Comparison of ENCODE assay signal across 36 cellular contexts in the genomic region with DNA sequence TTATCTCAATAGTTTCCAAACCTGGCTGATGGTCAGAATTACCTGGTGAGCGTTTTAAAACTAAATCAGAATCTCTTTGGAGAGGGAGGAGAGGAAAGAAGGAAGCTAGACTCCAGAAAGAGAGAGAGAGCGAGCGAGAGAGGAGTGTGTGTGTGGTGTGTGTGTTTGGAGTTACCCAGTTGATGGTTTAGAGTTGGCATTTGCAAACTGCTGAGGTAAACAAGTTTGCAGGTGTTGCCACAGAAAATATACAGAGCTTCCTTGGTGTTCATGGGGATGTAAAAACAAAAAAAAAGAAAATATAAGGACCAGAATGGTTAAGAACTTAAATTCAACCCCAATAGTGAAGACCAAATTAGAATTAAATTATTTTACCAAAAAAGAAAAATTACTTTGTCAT. TPM values are rescaled to one million over a fixed set of nuclear protein-coding genes. Genes with fewer than 3 reads are reported as not detected.
"Had no signal": no experiment of that assay in that cellular context is flagged by ENCODE, and none has a peak within 500 bp of the region (broad histone marks: within the 10 kb centered on the region; RNA-seq: fewer than 3 reads in every experiment).

No MANE protein-coding gene starts in this region.

- H3K27ac ChIP-seq: ascending aorta, breast epithelium, cardiac muscle cell, colonic mucosa, epithelial cell of prostate, esophagus squamous epithelium, gastroesophageal sphincter, heart right ventricle had no signal

- H3K36me3 ChIP-seq: ascending aorta, breast epithelium, cardiac muscle cell, colonic mucosa, esophagus squamous epithelium, gastroesophageal sphincter, heart right ventricle had no signal

- H3K36me3 Mint-ChIP-seq: activated naive CD8-positive, alpha-beta T cell; brain; WTC11 had no signal

- H3K4me3 Mint-ChIP-seq: activated CD4-positive, alpha-beta T cell treated with anti-CD3 and anti-CD28 coated beads, Interleukin-2, amount 10 ng/mL, durations not matched to agents 7 days and 5 days; activated CD8-positive, alpha-beta T cell treated with anti-CD3 and anti-CD28 coated beads for 36 hours; activated T-cell treated with anti-CD3 and anti-CD28 coated beads, Interleukin-2, amount 50 U/mL, for 4 hours; brain; WTC11 had no signal

- H3K9me3 Mint-ChIP-seq: activated CD4-positive, alpha-beta T cell treated with anti-CD3 and anti-CD28 coated beads, Interleukin-2, amount 10 ng/mL, durations not matched to agents 7 days and 5 days; activated CD8-positive, alpha-beta T cell treated with anti-CD3 and anti-CD28 coated beads for 36 hours; activated T-cell treated with anti-CD3 and anti-CD28 coated beads, Interleukin-2, amount 50 U/mL, for 4 hours; activated T-helper 17 cell treated with anti-CD3 and anti-CD28 coated beads, Interleukin-2, amount 50 U/mL, for 72 hours; WTC11 had no signal

- H3K4me1 Mint-ChIP-seq: activated T-helper 17 cell treated with anti-CD3 and anti-CD28 coated beads, Interleukin-2, amount 50 U/mL, for 72 hours; WTC11 had no signal

- H3K9me3 ChIP-seq: ascending aorta, breast epithelium, colonic mucosa, esophagus squamous epithelium, gastroesophageal sphincter, heart right ventricle had no signal

- H3K4me3 ChIP-seq: ascending aorta, breast epithelium, cardiac muscle cell, colonic mucosa, esophagus squamous epithelium, gastroesophageal sphincter had no signal

- ATAC-seq: activated CD8-positive, alpha-beta T cell treated with anti-CD3 and anti-CD28 coated beads for 36 hours; activated T-cell treated with anti-CD3 and anti-CD28 coated beads, Interleukin-2, amount 50 U/mL, for 4 hours; activated T-helper 17 cell treated with anti-CD3 and anti-CD28 coated beads, Interleukin-2, amount 50 U/mL, for 72 hours; gastroesophageal sphincter; WTC11 had no signal

- H3K27me3 ChIP-seq: ascending aorta, breast epithelium, colonic mucosa had no signal

- H3K4me1 ChIP-seq: ascending aorta, breast epithelium, colonic mucosa had no signal

- H3K27ac Mint-ChIP-seq: activated CD4-positive, alpha-beta T cell treated with anti-CD3 and anti-CD28 coated beads, Interleukin-2, amount 10 ng/mL, durations not matched to agents 7 days and 5 days; activated CD8-positive, alpha-beta T cell treated with anti-CD3 and anti-CD28 coated beads for 36 hours; activated naive CD8-positive, alpha-beta T cell; activated T-helper 17 cell treated with anti-CD3 and anti-CD28 coated beads, Interleukin-2, amount 50 U/mL, for 72 hours; brain; WTC11 had no signal

- FAIRE-seq: endometrium, endothelial cell of umbilical vein had no signal

- DNase-seq: activated CD4-positive, alpha-beta T cell treated with anti-CD3 and anti-CD28 coated beads for 1 hour; activated CD4-positive, alpha-beta T cell treated with anti-CD3 and anti-CD28 coated beads for 4 hours; activated CD4-positive, alpha-beta T cell treated with anti-CD3 and anti-CD28 coated beads, Interleukin-2, amount 10 ng/mL, durations not matched to agents 7 days and 5 days; activated CD4-positive, alpha-beta T cell treated with anti-CD3 and anti-CD28 coated beads, Interleukin-2, amount 50 U/mL, for 48 hours; activated CD8-positive, alpha-beta memory T cell treated with anti-CD3 and anti-CD28 coated beads for 24 hours; activated CD8-positive, alpha-beta T cell treated with anti-CD3 and anti-CD28 coated beads for 36 hours; activated effector memory CD4-positive, alpha-beta T cell treated with Interleukin-2 at 50 U/mL for 16 hours; activated gamma-delta T cell treated with Interleukin-2 at 50 U/mL for 16 hours; activated naive CD4-positive, alpha-beta T cell treated with anti-CD3 and anti-CD28 coated beads, Interleukin-2, amount 50 U/mL, for 16 hours; activated naive CD4-positive, alpha-beta T cell treated with Interleukin-2 at 50 U/mL for 16 hours; activated T-cell treated with anti-CD3 and anti-CD28 coated beads, Interleukin-2, amount 50 U/mL, for 4 hours; central memory CD4-positive, alpha-beta T cell; cerebellar nuclear complex; colonic mucosa; effector CD8-positive, alpha-beta T cell; esophagus squamous epithelium; foreskin melanocyte; heart right ventricle; T-helper 2 cell had no signal

RNA-seq across cellular contexts. Expression of gene CLRN2, which starts 35.6 kb away (rescaled TPM):
- total RNA-seq: activated CD4-positive, alpha-beta T cell treated with anti-CD3 and anti-CD28 coated beads, Interleukin-2, amount 10 ng/mL, durations not matched to agents 7 days and 5 days; activated CD8-positive, alpha-beta T cell treated with anti-CD3 and anti-CD28 coated beads for 36 hours; activated T-cell treated with anti-CD3 and anti-CD28 coated beads, Interleukin-2, amount 50 U/mL, for 4 hours; activated T-helper 17 cell treated with anti-CD3 and anti-CD28 coated beads, Interleukin-2, amount 50 U/mL, for 72 hours; ascending aorta; breast epithelium; cardiac muscle cell; colonic mucosa; dermis microvascular lymphatic vessel endothelial cell; endothelial cell of umbilical vein; esophagus squamous epithelium; fibroblast of lung; fibroblast of villous mesenchyme; gastroesophageal sphincter; glomerular endothelial cell; heart right ventricle; T-helper 1 cell treated with Interleukin-12 subunit alpha and Interleukin-12 subunit beta and Interleukin-4 antibody, amounts not matched to agents 30 ng/mL and 1 ng/mL, for 36 hours; WTC11 had no signal
- polyA plus RNA-seq: cardiac muscle cell, endothelial cell of umbilical vein, esophagus, fibroblast of lung, heart right ventricle had no signal
